ENCODE assay signal across 9 cellular contexts in genomic region chr18:37565985-37566478, GRCh38. TPM values are rescaled to one million over a fixed set of nuclear protein-coding genes. Genes with fewer than 3 reads are reported as not detected.
DNase-seq lines count a peak whose midpoint lies in the region; ATAC-seq and TF ChIP-seq lines count a peak whose summit lies in the region.
"Had no signal": no experiment of that assay in that cellular context is flagged by ENCODE, and none has a peak within 500 bp of the region (broad histone marks: within the 10 kb centered on the region; RNA-seq: fewer than 3 reads in every experiment).

No MANE protein-coding gene starts in this region.

- no peaks in the 10 kb centered on the region for H3K9me3 Mint-ChIP-seq in nephron
- no peaks in the 10 kb centered on the region for H3K9me3 Mint-ChIP-seq in activated T-cell treated with anti-CD3 and anti-CD28 coated beads, Interleukin-2, amount 50 U/mL, for 24 hours

- H3K4me1 ChIP-seq in esophagus squamous epithelium: peaks cover 13 to 33% (median 23%) of the 10 kb centered on the region in 3 donors

- H3K36me3 Mint-ChIP-seq in nephron (ENCODE audit: low read depth): no peaks in the 10 kb centered on the region
- H3K36me3 Mint-ChIP-seq in activated T-cell treated with anti-CD3 and anti-CD28 coated beads, Interleukin-2, amount 50 U/mL, for 24 hours (ENCODE audit: low read depth): no peaks in the 10 kb centered on the region

- H3K9me3 ChIP-seq in esophagus squamous epithelium: no peaks in the 10 kb centered on the region

- peaks cover 15% of the 10 kb centered on the region for H3K4me1 Mint-ChIP-seq in nephron
- H3K4me1 Mint-ChIP-seq in activated T-cell treated with anti-CD3 and anti-CD28 coated beads, Interleukin-2, amount 50 U/mL, for 24 hours (ENCODE audit: low read depth): peaks cover 18% of the 10 kb centered on the region

- intact Hi-C loops in esophagus squamous epithelium (cut with DNase I): no loop called here

- peak; percentile 45 for DNase-seq in GM20000 (ENCODE audit: low spot score)
- DNase-seq in NCI-H748 treated with DMSO at 0.1 percent for 48 hours (lab: John Stamatoyannopoulos, UW): peak; percentile 72
- no peak for DNase-seq in esophagus squamous epithelium (lab: John Stamatoyannopoulos, UW)
- DNase-seq in activated T-cell treated with anti-CD3 and anti-CD28 coated beads, Interleukin-2, amount 50 U/mL, for 24 hours: no peak

- WGBS in esophagus squamous epithelium, 2 donors: 0% methylated on average over 5 to 6 of the region's 49 CpGs

- H3K27ac Mint-ChIP-seq in nephron: peak overlapping the region; percentile 31 to 76 (median 75)
- H3K27ac Mint-ChIP-seq in activated T-cell treated with anti-CD3 and anti-CD28 coated beads, Interleukin-2, amount 50 U/mL, for 24 hours: no peak overlapping the region

- H3K4me3 ChIP-seq in esophagus squamous epithelium: peak overlapping the region in 3 of 4 donors; percentile 44 to 66 (median 54)

- ATAC-seq in HG02623 (IDR thresholded peaks at IDR 0.05; ENCODE audit: unreplicated experiment) (no peak), GM18868 (IDR thresholded peaks at IDR 0.05; ENCODE audit: unreplicated experiment) (no peak)
- no peak for ATAC-seq in activated CD4-positive, CD25-positive, alpha-beta regulatory T cell treated with anti-CD3 and anti-CD28 coated beads, Interleukin-2, amount 50 U/mL, for 24 hours

- H3K27me3 Mint-ChIP-seq in nephron (ENCODE audit: low read depth): peaks cover 97% of the 10 kb centered on the region
- peaks cover 76% of the 10 kb centered on the region for H3K27me3 Mint-ChIP-seq in activated T-cell treated with anti-CD3 and anti-CD28 coated beads, Interleukin-2, amount 50 U/mL, for 24 hours

- TF ChIP-seq CTCF in GM20000 (IDR thresholded peaks at IDR 0.05; ENCODE audit: extremely low read depth, missing control alignments) (no peak), esophagus squamous epithelium (IDR thresholded peaks at IDR 0.05) (no peak), nephron (IDR thresholded peaks at IDR 0.05; ENCODE audit: unreplicated experiment in 3 of 3) (no peak)

- no peaks in the 10 kb centered on the region for H3K36me3 ChIP-seq in esophagus squamous epithelium

- no peak for TF ChIP-seq POLR2A in esophagus squamous epithelium (IDR thresholded peaks at IDR 0.05)

- no peak overlapping the region for H3K27ac ChIP-seq in esophagus squamous epithelium

- H3K4me3 Mint-ChIP-seq in nephron: peak overlapping the region; percentile 91 to 93 (median 92)
- H3K4me3 Mint-ChIP-seq in activated T-cell treated with anti-CD3 and anti-CD28 coated beads, Interleukin-2, amount 50 U/mL, for 24 hours: no peak overlapping the region

- peaks cover 12 to 100% (median 20%) of the 10 kb centered on the region in 4 donors for H3K27me3 ChIP-seq in esophagus squamous epithelium

RNA-seq across cellular contexts. Expression of gene CELF4, which starts 0.4 kb away (rescaled TPM):
- total RNA-seq in esophagus squamous epithelium: not detected
- total RNA-seq: renal cortical epithelial cell had no signal

Comparison
In these comparisons a context has a peak if more than half of its experiments do, and no peak if none do; other contexts are left out.
1. DNase-seq: peak in GM20000 (single experiment) and NCI-H748 treated with DMSO at 0.1 percent for 48 hours (single experiment); none in esophagus squamous epithelium (single experiment) and activated T-cell treated with anti-CD3 and anti-CD28 coated beads, Interleukin-2, amount 50 U/mL, for 24 hours (single experiment).